In genomic region chr19:49977111-49977510, GRCh38 we compare ENCODE assay signal across 35 cellular contexts. TPM values are rescaled to one million over a fixed set of nuclear protein-coding genes. Genes with fewer than 3 reads are reported as not detected.
"Had no signal": no experiment of that assay in that cellular context is flagged by ENCODE, and none has a peak within 500 bp of the region (broad histone marks: within the 10 kb centered on the region; RNA-seq: fewer than 3 reads in every experiment).

No MANE protein-coding gene starts in this region.

- H3K9me3 ChIP-seq: ascending aorta, Peyer's patch had no signal

- H3K4me1 ChIP-seq: ascending aorta, Peyer's patch had no signal

- H3K36me3 ChIP-seq: cardiac muscle cell, WERI-Rb-1 had no signal

- H3K4me1 Mint-ChIP-seq: activated CD4-positive, alpha-beta memory T cell treated with anti-CD3 and anti-CD28 coated beads, Interleukin-2, amount 10 ng/mL, durations not matched to agents 7 days and 5 days; activated CD8-positive, alpha-beta memory T cell treated with anti-CD3 and anti-CD28 coated beads, Interleukin-2, amount 10 ng/mL, durations not matched to agents 7 days and 5 days; activated naive CD8-positive, alpha-beta T cell treated with anti-CD3 and anti-CD28 coated beads, Interleukin-2, amount 10 ng/mL, durations not matched to agents 7 days and 5 days had no signal

- H3K27ac Mint-ChIP-seq: activated CD4-positive, alpha-beta memory T cell treated with anti-CD3 and anti-CD28 coated beads, Interleukin-2, amount 10 ng/mL, durations not matched to agents 7 days and 5 days; activated CD8-positive, alpha-beta memory T cell treated with anti-CD3 and anti-CD28 coated beads, Interleukin-2, amount 10 ng/mL, durations not matched to agents 7 days and 5 days; activated naive CD8-positive, alpha-beta T cell treated with anti-CD3 and anti-CD28 coated beads, Interleukin-2, amount 10 ng/mL, durations not matched to agents 7 days and 5 days had no signal

- H3K27ac ChIP-seq: ascending aorta, cardiac muscle cell, KMS-11, Peyer's patch, WERI-Rb-1 had no signal

- H3K9me3 Mint-ChIP-seq: activated CD4-positive, alpha-beta memory T cell treated with anti-CD3 and anti-CD28 coated beads, Interleukin-2, amount 10 ng/mL, durations not matched to agents 7 days and 5 days; activated naive CD8-positive, alpha-beta T cell treated with anti-CD3 and anti-CD28 coated beads, Interleukin-2, amount 10 ng/mL, durations not matched to agents 7 days and 5 days had no signal

- DNase-seq: activated CD4-positive, alpha-beta memory T cell treated with anti-CD3 and anti-CD28 coated beads, Interleukin-2, amount 10 ng/mL, durations not matched to agents 7 days and 5 days; activated CD4-positive, alpha-beta T cell treated with anti-CD3 and anti-CD28 coated beads for 1 hour; activated CD4-positive, alpha-beta T cell treated with anti-CD3 and anti-CD28 coated beads for 48 hours; activated CD4-positive, CD25-positive, alpha-beta regulatory T cell; activated CD8-positive, alpha-beta memory T cell treated with anti-CD3 and anti-CD28 coated beads for 24 hours; activated CD8-positive, alpha-beta memory T cell treated with anti-CD3 and anti-CD28 coated beads, Interleukin-2, amount 10 ng/mL, durations not matched to agents 7 days and 5 days; activated CD8-positive, alpha-beta memory T cell treated with anti-CD3 and anti-CD28 coated beads, Interleukin-2, amount 50 U/mL, for 48 hours; activated effector memory CD4-positive, alpha-beta T cell treated with Interleukin-2 at 50 U/mL for 16 hours; activated naive CD4-positive, alpha-beta T cell treated with anti-CD3 and anti-CD28 coated beads, Interleukin-2, amount 50 U/mL, for 16 hours; activated naive CD8-positive, alpha-beta T cell treated with anti-CD3 and anti-CD28 coated beads, Interleukin-2, amount 10 ng/mL, durations not matched to agents 7 days and 5 days; activated T-cell treated with anti-CD3 and anti-CD28 coated beads, Interleukin-2, amount 50 U/mL, for 48 hours; amygdala; MM.1S; MV-4-11; NCI-H1092; NCI-H1436 treated with DMSO at 0.1 percent for 48 hours; NCI-H1694 treated with DMSO at 0.1 percent for 48 hours; NCI-H2029; NCI-H345; NCI-H524 treated with DMSO at 0.1 percent for 48 hours; NCI-H748 treated with DMSO at 0.1 percent for 48 hours; NK-92 treated with Interleukin-12 subunit alpha and Interleukin-12 subunit beta, amount 100 ng/mL, for 24 hours; PC-3; Peyer's patch; RPMI8226; SW 1271; T-helper 1 cell; T1000; WERI-Rb-1 had no signal

- H3K27me3 Mint-ChIP-seq: activated CD4-positive, alpha-beta memory T cell treated with anti-CD3 and anti-CD28 coated beads, Interleukin-2, amount 10 ng/mL, durations not matched to agents 7 days and 5 days; activated CD8-positive, alpha-beta memory T cell treated with anti-CD3 and anti-CD28 coated beads, Interleukin-2, amount 10 ng/mL, durations not matched to agents 7 days and 5 days; activated naive CD8-positive, alpha-beta T cell treated with anti-CD3 and anti-CD28 coated beads, Interleukin-2, amount 10 ng/mL, durations not matched to agents 7 days and 5 days had no signal

- H3K4me3 ChIP-seq: ascending aorta, cardiac muscle cell, Peyer's patch had no signal

- ATAC-seq: activated CD8-positive, alpha-beta memory T cell treated with anti-CD3 and anti-CD28 coated beads, Interleukin-2, amount 10 ng/mL, durations not matched to agents 7 days and 5 days; PC-3 had no signal

- H3K4me3 Mint-ChIP-seq: activated CD4-positive, alpha-beta memory T cell treated with anti-CD3 and anti-CD28 coated beads, Interleukin-2, amount 10 ng/mL, durations not matched to agents 7 days and 5 days; activated CD8-positive, alpha-beta memory T cell treated with anti-CD3 and anti-CD28 coated beads, Interleukin-2, amount 10 ng/mL, durations not matched to agents 7 days and 5 days; activated naive CD8-positive, alpha-beta T cell treated with anti-CD3 and anti-CD28 coated beads, Interleukin-2, amount 10 ng/mL, durations not matched to agents 7 days and 5 days had no signal

- H3K9ac ChIP-seq: KMS-11 had no signal

- H3K27me3 ChIP-seq: ascending aorta, cardiac muscle cell, Peyer's patch had no signal

RNA-seq across cellular contexts. Expression of gene SIGLEC11, which starts 16.1 kb away (rescaled TPM):
- total RNA-seq: activated CD4-positive, alpha-beta memory T cell treated with anti-CD3 and anti-CD28 coated beads, Interleukin-2, amount 10 ng/mL, durations not matched to agents 7 days and 5 days; activated CD8-positive, alpha-beta memory T cell treated with anti-CD3 and anti-CD28 coated beads, Interleukin-2, amount 10 ng/mL, durations not matched to agents 7 days and 5 days; activated naive CD8-positive, alpha-beta T cell treated with anti-CD3 and anti-CD28 coated beads, Interleukin-2, amount 10 ng/mL, durations not matched to agents 7 days and 5 days; LHCN-M2; NCI-H460; PC-3; T-helper 2 cell treated with Interferon-gamma antibody and Interleukin-4, amounts not matched to agents 100 ng/mL and 5 ng/mL, for 36 hours had no signal
